Comparison of ENCODE assay signal across 16 cellular contexts in the genomic region with DNA sequence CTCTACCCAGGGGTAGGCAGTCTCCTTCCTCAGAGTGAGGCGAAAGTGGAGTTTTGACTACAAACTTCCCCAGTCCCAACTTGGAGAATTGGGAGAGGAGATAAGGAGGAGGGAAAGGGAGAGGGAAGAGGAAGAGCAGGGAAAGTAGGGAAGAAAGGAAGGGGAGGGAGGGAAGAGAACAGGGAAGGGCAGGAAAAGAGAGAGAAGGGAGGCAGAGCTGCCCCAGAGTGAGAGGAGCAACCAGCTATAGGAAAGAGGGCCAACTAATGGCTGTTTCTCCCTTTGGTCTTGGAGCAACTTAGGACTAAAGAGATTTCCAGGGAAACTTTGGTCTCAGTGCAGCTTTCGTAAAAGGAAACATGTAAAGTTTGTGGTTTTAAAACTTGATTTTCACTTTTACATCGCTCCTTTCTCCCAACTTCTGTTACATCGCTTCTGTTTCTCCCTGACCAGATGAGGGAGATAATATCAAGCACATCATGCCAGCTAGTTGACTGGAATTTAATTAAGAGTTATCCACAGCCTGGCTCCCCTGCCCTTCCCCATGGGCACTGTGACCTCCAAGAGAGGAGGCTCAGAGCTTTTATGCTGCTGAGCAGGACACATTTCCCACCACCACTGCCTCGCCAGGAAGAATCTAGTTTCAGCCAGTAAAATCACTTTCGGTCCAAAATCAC. TPM values are rescaled to one million over a fixed set of nuclear protein-coding genes. Genes with fewer than 3 reads are reported as not detected.
DNase-seq lines count a peak whose midpoint lies in the region; ATAC-seq and TF ChIP-seq lines count a peak whose summit lies in the region.
"Had no signal": no experiment of that assay in that cellular context is flagged by ENCODE, and none has a peak within 500 bp of the region (broad histone marks: within the 10 kb centered on the region; RNA-seq: fewer than 3 reads in every experiment).

No MANE protein-coding gene starts in this region.

- no peak for TF ChIP-seq CTCF in mesothelial cell of epicardium (IDR thresholded peaks at IDR 0.05; ENCODE audit: unreplicated experiment)
- TF ChIP-seq CTCF in vagina (IDR thresholded peaks at IDR 0.05): no peak

- H3K27ac ChIP-seq in duodenal mucosa (ENCODE audit: low read depth, low read length): peak overlapping the region; percentile 33
- peak overlapping the region; percentile 56 for H3K27ac ChIP-seq in vagina

- peaks cover 12% of the 10 kb centered on the region for H3K4me1 Mint-ChIP-seq in activated naive CD8-positive, alpha-beta T cell (ENCODE audit: low read depth)
- H3K4me1 Mint-ChIP-seq in activated naive CD8-positive, alpha-beta T cell treated with anti-CD3 and anti-CD28 coated beads for 36 hours: peaks cover 28% of the 10 kb centered on the region
- H3K4me1 Mint-ChIP-seq in mesothelial cell of epicardium: peaks cover 28% of the 10 kb centered on the region

- no peak overlapping the region for H3K9ac ChIP-seq in duodenal mucosa (ENCODE audit: low read depth in 1 of 2, low read length in 2 of 2)

- H3K9me3 Mint-ChIP-seq in activated naive CD8-positive, alpha-beta T cell (ENCODE audit: low read depth): no peaks in the 10 kb centered on the region
- H3K9me3 Mint-ChIP-seq in activated naive CD8-positive, alpha-beta T cell treated with anti-CD3 and anti-CD28 coated beads for 36 hours: no peaks in the 10 kb centered on the region
- no peaks in the 10 kb centered on the region for H3K9me3 Mint-ChIP-seq in mesothelial cell of epicardium
- H3K9me3 Mint-ChIP-seq: stimulated activated naive CD8-positive, alpha-beta T cell treated with anti-CD3 and anti-CD28 coated beads, Interleukin-15, Interleukin-2, amounts not matched to agents 100 ng/mL and 50 ng/mL, for 24 hours had no signal

- ATAC-seq in HG03521 (IDR thresholded peaks at IDR 0.05; ENCODE audit: unreplicated experiment) (no peak), esophagus mucosa (no peak)
- ATAC-seq: activated CD8-positive, alpha-beta memory T cell treated with anti-CD3 and anti-CD28 coated beads, Interleukin-2, amount 10 ng/mL, durations not matched to agents 7 days and 5 days had no signal

- H3K36me3 Mint-ChIP-seq in activated naive CD8-positive, alpha-beta T cell: no peaks in the 10 kb centered on the region
- H3K36me3 Mint-ChIP-seq in activated naive CD8-positive, alpha-beta T cell treated with anti-CD3 and anti-CD28 coated beads for 36 hours: no peaks in the 10 kb centered on the region
- no peaks in the 10 kb centered on the region for H3K36me3 Mint-ChIP-seq in mesothelial cell of epicardium
- H3K36me3 Mint-ChIP-seq: activated CD8-positive, alpha-beta memory T cell treated with anti-CD3 and anti-CD28 coated beads, Interleukin-2, amount 10 ng/mL, durations not matched to agents 7 days and 5 days had no signal

- intact Hi-C loops in vagina (cut with DNase I): no loop called here

- no peak for TF ChIP-seq POLR2A in vagina (IDR thresholded peaks at IDR 0.05)

- H3K4me3 ChIP-seq in duodenal mucosa (ENCODE audit: low read depth in 1 of 2, low read length in 2 of 2) (no peak overlapping the region), vagina (peak overlapping the region; percentile 59 to 65)

- no peak for DNase-seq in activated naive CD8-positive, alpha-beta T cell treated with anti-CD3 and anti-CD28 coated beads for 36 hours
- DNase-seq in mesothelial cell of epicardium (ENCODE audit: low spot score in 2 of 2, unreplicated experiment in 2 of 2): no peak
- DNase-seq in vagina (ENCODE audit: extremely low spot score in 2 of 2): no peak
- DNase-seq in cerebellar cortex (ENCODE audit: low spot score): no peak
- DNase-seq: activated CD8-positive, alpha-beta memory T cell treated with anti-CD3 and anti-CD28 coated beads, Interleukin-2, amount 10 ng/mL, durations not matched to agents 7 days and 5 days; amygdala; islet precursor cell; NCI-H146; nucleus accumbens; stimulated activated CD4-positive, alpha-beta T cell treated with anti-CD3 and anti-CD28 coated beads, Interleukin-4, amount 100 ng/mL, for 1 hour had no signal

- H3K4me3 Mint-ChIP-seq in activated naive CD8-positive, alpha-beta T cell: peak overlapping the region; percentile 20
- H3K4me3 Mint-ChIP-seq in activated naive CD8-positive, alpha-beta T cell treated with anti-CD3 and anti-CD28 coated beads for 36 hours: no peak overlapping the region
- peak overlapping the region; percentile 11 for H3K4me3 Mint-ChIP-seq in mesothelial cell of epicardium

- H3K9me3 ChIP-seq in duodenal mucosa (ENCODE audit: control insufficient read depth in 1 of 2, low read length in 2 of 2) (no peaks in the 10 kb centered on the region), vagina (no peaks in the 10 kb centered on the region)

- H3K27ac Mint-ChIP-seq in activated naive CD8-positive, alpha-beta T cell: no peak overlapping the region
- H3K27ac Mint-ChIP-seq in activated naive CD8-positive, alpha-beta T cell treated with anti-CD3 and anti-CD28 coated beads for 36 hours: no peak overlapping the region
- no peak overlapping the region for H3K27ac Mint-ChIP-seq in mesothelial cell of epicardium
- H3K27ac Mint-ChIP-seq: activated CD8-positive, alpha-beta memory T cell treated with anti-CD3 and anti-CD28 coated beads, Interleukin-2, amount 10 ng/mL, durations not matched to agents 7 days and 5 days; stimulated activated naive CD8-positive, alpha-beta T cell treated with anti-CD3 and anti-CD28 coated beads, Interleukin-15, Interleukin-2, amounts not matched to agents 100 ng/mL and 50 ng/mL, for 24 hours had no signal

- H3K27me3 Mint-ChIP-seq in activated naive CD8-positive, alpha-beta T cell: peaks cover 27% of the 10 kb centered on the region
- peaks cover 70% of the 10 kb centered on the region for H3K27me3 Mint-ChIP-seq in activated naive CD8-positive, alpha-beta T cell treated with anti-CD3 and anti-CD28 coated beads for 36 hours
- peaks cover 42% of the 10 kb centered on the region for H3K27me3 Mint-ChIP-seq in mesothelial cell of epicardium (ENCODE audit: low read depth)

- H3K27me3 ChIP-seq in duodenal mucosa (ENCODE audit: control insufficient read depth in 1 of 2, insufficient read depth in 2 of 2, low read length in 2 of 2) (peaks cover 7 to 17% of the 10 kb centered on the region in 2 donors), vagina (no peaks in the 10 kb centered on the region)

- H3K4me1 ChIP-seq in duodenal mucosa (ENCODE audit: control insufficient read depth in 1 of 2, insufficient read depth in 2 of 2, low read length in 2 of 2): peaks cover 20 to 24% of the 10 kb centered on the region in 2 donors
- H3K4me1 ChIP-seq in vagina: peaks cover 50% of the 10 kb centered on the region

- H3K36me3 ChIP-seq in duodenal mucosa (ENCODE audit: control insufficient read depth in 1 of 2, insufficient read depth in 2 of 2, low read length in 2 of 2) (no peaks in the 10 kb centered on the region), vagina (no peaks in the 10 kb centered on the region)

RNA-seq across cellular contexts. Expression of a gene that starts 1.4 kb away (rescaled TPM):
- under 1 TPM in 1 of 2 experiments, not detected in 1; 0.39 TPM for total RNA-seq in activated naive CD8-positive, alpha-beta T cell treated with anti-CD3 and anti-CD28 coated beads for 36 hours
- total RNA-seq in mesothelial cell of epicardium (1.0 to 1.6 TPM (median 1.3 TPM) in 3 replicates), vagina (89.6 TPM), esophagus mucosa (138 TPM)
- total RNA-seq: T-helper 2 cell treated with Interferon-gamma antibody and Interleukin-4, amounts not matched to agents 100 ng/mL and 5 ng/mL, for 36 hours had no signal

Comparison
In these comparisons a context has a peak if more than half of its experiments do, and no peak if none do; other contexts are left out.
1. H3K4me3 ChIP-seq: peak in vagina (2 of 2); none in duodenal mucosa (0 of 2).
2. RNA of a gene that starts 1.4 kb away (total RNA-seq): 138 TPM in esophagus mucosa (single experiment) and 89.6 TPM in vagina (single experiment); 1.0 to 1.6 TPM in mesothelial cell of epicardium and 0.39 TPM in activated naive CD8-positive, alpha-beta T cell treated with anti-CD3 and anti-CD28 coated beads for 36 hours; every median in the first group is over 10 times any median in the second.